8 cellular contexts compared by ENCODE assay signal in genomic region chr12:55724226-55724939, GRCh38.
DNase-seq lines count a peak whose midpoint lies in the region; ATAC-seq and TF ChIP-seq lines count a peak whose summit lies in the region.

No MANE protein-coding gene starts in this region.

- peaks cover 31 to 36% of the 10 kb centered on the region in 2 donors for H3K36me3 ChIP-seq in stomach smooth muscle (ENCODE audit: control insufficient read depth in 2 of 2, insufficient read depth in 2 of 2, low read length in 2 of 2)

- DNase-seq in NCI-H226 (peak; percentile 52), middle frontal gyrus (ENCODE audit: extremely low spot score, low spot score) (peak; percentile 26), DMS79 treated with DMSO at 0.1 percent for 48 hours (lab: John Stamatoyannopoulos, UW) (no peak)
- peak; percentile 60 to 63 for DNase-seq in activated CD4-positive, alpha-beta T cell treated with anti-CD3 and anti-CD28 coated beads for 4 hours
- DNase-seq in effector CD8-positive, alpha-beta T cell (lab: John Stamatoyannopoulos, UW) = peak; percentile 33

- H3K27me3 ChIP-seq in stomach smooth muscle (ENCODE audit: control insufficient read depth in 1 of 2, insufficient read depth in 2 of 2, low read length in 2 of 2) = no peaks in the 10 kb centered on the region

- TF ChIP-seq CTCF in 22Rv1 (IDR thresholded peaks at IDR 0.05) = peak; percentile 84

- peak overlapping the region in 1 of 2 donors; percentile 15 for H3K4me3 ChIP-seq in stomach smooth muscle (ENCODE audit: low read length in 2 of 2)

- H3K4me1 ChIP-seq in stomach smooth muscle (ENCODE audit: control insufficient read depth, insufficient read depth, low read length) = peaks cover 80% of the 10 kb centered on the region

- H3K9ac ChIP-seq in stomach smooth muscle (ENCODE audit: low read length in 2 of 2) = peak overlapping the region in 1 of 2 donors; percentile 9

- peak overlapping the region; percentile 99 for H3K27ac ChIP-seq in 22Rv1
- H3K27ac ChIP-seq in stomach smooth muscle (ENCODE audit: low read length) = peak overlapping the region; percentile 76

- H3K9me3 ChIP-seq in stomach smooth muscle (ENCODE audit: control insufficient read depth in 2 of 2, low read length in 2 of 2) = no peaks in the 10 kb centered on the region

- peak; percentile 39 for ATAC-seq in GM18517 (IDR thresholded peaks at IDR 0.05; ENCODE audit: unreplicated experiment)
